In the genomic region with DNA sequence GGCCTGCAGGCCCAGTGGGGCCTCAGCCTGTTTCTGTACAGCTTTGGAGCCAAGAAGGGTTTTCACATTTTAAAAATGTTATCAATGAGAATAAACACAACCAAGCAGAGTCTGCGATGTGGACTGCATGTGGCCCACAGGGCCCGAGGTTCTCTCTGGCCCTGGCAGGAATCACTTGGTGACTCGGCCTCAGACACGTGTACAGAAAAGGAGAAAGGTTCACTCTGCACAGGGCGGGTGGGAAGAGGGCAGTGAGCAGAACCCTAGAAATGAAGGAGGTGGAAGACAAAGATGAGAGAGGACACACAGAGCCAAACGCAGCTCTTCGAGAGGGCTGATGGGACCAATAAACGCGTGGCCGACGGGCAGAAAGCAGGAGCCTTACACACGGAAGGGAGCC, we compare ENCODE assay signal across 36 cellular contexts. TPM values are rescaled to one million over a fixed set of nuclear protein-coding genes. Genes with fewer than 3 reads are reported as not detected.
"Had no signal": no experiment of that assay in that cellular context is flagged by ENCODE, and none has a peak within 500 bp of the region (broad histone marks: within the 10 kb centered on the region; RNA-seq: fewer than 3 reads in every experiment).

No MANE protein-coding gene starts in this region.

- H3K9me3 Mint-ChIP-seq: activated CD4-positive, alpha-beta T cell treated with anti-CD3 and anti-CD28 coated beads, Interleukin-2, amount 10 ng/mL, durations not matched to agents 7 days and 5 days; activated naive CD8-positive, alpha-beta T cell treated with anti-CD3 and anti-CD28 coated beads for 36 hours; activated T-cell treated with anti-CD3 and anti-CD28 coated beads, Interleukin-2, amount 50 U/mL, for 72 hours; activated T-helper 17 cell treated with anti-CD3 and anti-CD28 coated beads, Interleukin-2, amount 50 U/mL, for 72 hours; central memory CD8-positive, alpha-beta T cell; T-helper 1 cell treated with Interleukin-12 subunit alpha and Interleukin-12 subunit beta and Interleukin-4 antibody, amounts not matched to agents 30 μg/mL and 1 μg/mL, for 36 hours; T-helper 2 cell treated with Interferon-gamma antibody and Interleukin-4, amounts not matched to agents 5 μg/mL and 100 μg/mL, for 36 hours had no signal

- H3K27ac ChIP-seq: ascending aorta, cardiac muscle cell, SJSA1 had no signal

- H3K27me3 ChIP-seq: ascending aorta, cardiac muscle cell, MG63 had no signal

- H3K4me3 Mint-ChIP-seq: activated CD4-positive, alpha-beta T cell treated with anti-CD3 and anti-CD28 coated beads for 36 hours; activated CD4-positive, alpha-beta T cell treated with anti-CD3 and anti-CD28 coated beads, Interleukin-2, amount 10 ng/mL, durations not matched to agents 7 days and 5 days; activated naive CD8-positive, alpha-beta T cell treated with anti-CD3 and anti-CD28 coated beads for 36 hours; activated T-cell treated with anti-CD3 and anti-CD28 coated beads, Interleukin-2, amount 50 U/mL, for 72 hours; activated T-helper 17 cell treated with anti-CD3 and anti-CD28 coated beads, Interleukin-2, amount 50 U/mL, for 72 hours; central memory CD8-positive, alpha-beta T cell; T-helper 1 cell treated with Interleukin-12 subunit alpha and Interleukin-12 subunit beta and Interleukin-4 antibody, amounts not matched to agents 30 μg/mL and 1 μg/mL, for 36 hours; T-helper 2 cell treated with Interferon-gamma antibody and Interleukin-4, amounts not matched to agents 5 μg/mL and 100 μg/mL, for 36 hours; WTC11 had no signal

- H3K9ac ChIP-seq: SK-N-SH had no signal

- H3K27me3 Mint-ChIP-seq: activated CD4-positive, alpha-beta T cell treated with anti-CD3 and anti-CD28 coated beads for 36 hours; activated CD4-positive, alpha-beta T cell treated with anti-CD3 and anti-CD28 coated beads, Interleukin-2, amount 10 ng/mL, durations not matched to agents 7 days and 5 days; activated naive CD8-positive, alpha-beta T cell treated with anti-CD3 and anti-CD28 coated beads for 36 hours; activated T-helper 17 cell treated with anti-CD3 and anti-CD28 coated beads, Interleukin-2, amount 50 U/mL, for 72 hours; central memory CD8-positive, alpha-beta T cell had no signal

- H3K4me3 ChIP-seq: ascending aorta, cardiac muscle cell, MG63, SJSA1 had no signal

- ATAC-seq: activated CD4-positive, alpha-beta T cell treated with anti-CD3 and anti-CD28 coated beads for 36 hours; activated CD4-positive, CD25-positive, alpha-beta regulatory T cell treated with anti-CD3 and anti-CD28 coated beads, Interleukin-2, amount 50 U/mL, for 24 hours; activated T-cell treated with anti-CD3 and anti-CD28 coated beads, Interleukin-2, amount 50 U/mL, for 72 hours; activated T-helper 17 cell treated with anti-CD3 and anti-CD28 coated beads, Interleukin-2, amount 50 U/mL, for 72 hours; Panc1; WTC11 had no signal

- DNase-seq: activated CD4-positive, alpha-beta T cell treated with anti-CD3 and anti-CD28 coated beads for 36 hours; activated CD4-positive, alpha-beta T cell treated with anti-CD3 and anti-CD28 coated beads, Interleukin-2, amount 10 ng/mL, durations not matched to agents 7 days and 5 days; activated CD4-positive, alpha-beta T cell treated with anti-CD3 and anti-CD28 coated beads, Interleukin-2, amount 50 U/mL, for 48 hours; activated effector memory CD4-positive, alpha-beta T cell treated with anti-CD3 and anti-CD28 coated beads, Interleukin-2, amount 50 U/mL, for 16 hours; activated naive CD4-positive, alpha-beta T cell; activated naive CD4-positive, alpha-beta T cell treated with anti-CD3 and anti-CD28 coated beads, Interleukin-2, amount 50 U/mL, for 16 hours; activated naive CD8-positive, alpha-beta T cell treated with anti-CD3 and anti-CD28 coated beads for 36 hours; activated T-cell treated with anti-CD3 and anti-CD28 coated beads, Interleukin-2, amount 50 U/mL, for 1 hour; activated T-cell treated with anti-CD3 and anti-CD28 coated beads, Interleukin-2, amount 50 U/mL, for 72 hours; amygdala; Kasumi-1; KG1; MG63; NCI-H1048; NCI-H1105 treated with DMSO at 0.1 percent for 48 hours; NCI-H1436; NCI-H1694; NCI-H1930; NCI-H2081 treated with DMSO at 0.1 percent for 48 hours; NCI-H226; NCI-H524 treated with DMSO at 0.1 percent for 48 hours; SHP77 treated with DMSO at 0.1 percent for 48 hours; SK-N-SH had no signal

- H3K36me3 ChIP-seq: cardiac muscle cell had no signal

- H3K9me3 ChIP-seq: ascending aorta, MG63, SJSA1, SK-N-SH had no signal

- H3K27ac Mint-ChIP-seq: activated CD4-positive, alpha-beta T cell treated with anti-CD3 and anti-CD28 coated beads for 36 hours; activated CD4-positive, alpha-beta T cell treated with anti-CD3 and anti-CD28 coated beads, Interleukin-2, amount 10 ng/mL, durations not matched to agents 7 days and 5 days; activated naive CD8-positive, alpha-beta T cell treated with anti-CD3 and anti-CD28 coated beads for 36 hours; activated T-cell treated with anti-CD3 and anti-CD28 coated beads, Interleukin-2, amount 50 U/mL, for 72 hours; activated T-helper 17 cell treated with anti-CD3 and anti-CD28 coated beads, Interleukin-2, amount 50 U/mL, for 72 hours; T-helper 1 cell treated with Interleukin-12 subunit alpha and Interleukin-12 subunit beta and Interleukin-4 antibody, amounts not matched to agents 30 μg/mL and 1 μg/mL, for 36 hours; T-helper 2 cell treated with Interferon-gamma antibody and Interleukin-4, amounts not matched to agents 5 μg/mL and 100 μg/mL, for 36 hours; WTC11 had no signal

- H3K4me1 ChIP-seq: ascending aorta had no signal

RNA-seq across cellular contexts. Expression of a gene that starts 11.6 kb away (rescaled TPM):
- total RNA-seq: activated CD4-positive, alpha-beta T cell treated with anti-CD3 and anti-CD28 coated beads for 36 hours; activated CD4-positive, alpha-beta T cell treated with anti-CD3 and anti-CD28 coated beads, Interleukin-2, amount 10 ng/mL, durations not matched to agents 7 days and 5 days; activated CD8-positive, alpha-beta memory T cell treated with anti-CD3 and anti-CD28 coated beads for 36 hours; activated naive CD8-positive, alpha-beta T cell treated with anti-CD3 and anti-CD28 coated beads for 36 hours; activated T-cell treated with anti-CD3 and anti-CD28 coated beads, Interleukin-2, amount 50 U/mL, for 72 hours; activated T-helper 17 cell treated with anti-CD3 and anti-CD28 coated beads, Interleukin-2, amount 50 U/mL, for 72 hours; ascending aorta; cardiac muscle cell; NCI-H460; RPMI7951; SJSA1 had no signal
- polyA plus RNA-seq: SK-N-SH had no signal
